18 cellular contexts compared by ENCODE assay signal in genomic region chr7:128045766-128046165, GRCh38. TPM values are rescaled to one million over a fixed set of nuclear protein-coding genes. Genes with fewer than 3 reads are reported as not detected.
DNase-seq lines count a peak whose midpoint lies in the region; TF ChIP-seq lines count a peak whose summit lies in the region.
"Had no signal": no experiment of that assay in that cellular context is flagged by ENCODE, and none has a peak within 500 bp of the region (broad histone marks: within the 10 kb centered on the region; RNA-seq: fewer than 3 reads in every experiment).

No MANE protein-coding gene starts in this region.

- H3K36me3 ChIP-seq in osteoblast (ENCODE audit: insufficient read depth, low read length) (no peaks in the 10 kb centered on the region), ovary (no peaks in the 10 kb centered on the region)
- H3K36me3 ChIP-seq: adrenal gland, sigmoid colon, thyroid gland had no signal

- peak; percentile 9 for DNase-seq in Caki2 (ENCODE audit: low read depth)
- DNase-seq in LHCN-M2 (ENCODE audit: low read depth), result peak; percentile 78
- DNase-seq in endothelial cell (ENCODE audit: low spot score), result no peak
- DNase-seq in osteoblast (ENCODE audit: insufficient read length, low spot score, missing footprints), result no peak
- no peak for DNase-seq in ovary
- no peak for DNase-seq in iPS-NIHi7 (ENCODE audit: extremely low spot score)
- DNase-seq in GM10266 (ENCODE audit: extremely low spot score), result no peak
- DNase-seq: activated CD4-positive, alpha-beta T cell treated with anti-CD3 and anti-CD28 coated beads for 36 hours; adrenal gland; heart right ventricle; immature natural killer cell; NCI-H2029; occipital lobe; RPMI8226; sigmoid colon; stimulated activated naive B cell treated with anti-CD40 and anti-IgM and Interleukin-4, amounts not matched to agents 10 μg/mL and 1 μg/mL and 100 μg/mL, for 72 hours; thyroid gland had no signal

- peaks cover 21% of the 10 kb centered on the region for H3K4me1 Mint-ChIP-seq in endothelial cell (ENCODE audit: unreplicated experiment)

- H3K36me3 Mint-ChIP-seq in endothelial cell (ENCODE audit: low read depth, unreplicated experiment), result peaks cover 6% of the 10 kb centered on the region

- H4K20me1 ChIP-seq in osteoblast (ENCODE audit: insufficient read depth, low read length), result peaks cover 38% of the 10 kb centered on the region

- peak overlapping the region; percentile 26 for H3K27ac Mint-ChIP-seq in endothelial cell (ENCODE audit: unreplicated experiment)
- H3K27ac Mint-ChIP-seq: activated CD4-positive, alpha-beta T cell treated with anti-CD3 and anti-CD28 coated beads for 36 hours; B cell; immature natural killer cell; stimulated activated naive B cell treated with anti-CD40 and anti-IgM and Interleukin-4, amounts not matched to agents 10 μg/mL and 1 μg/mL and 100 μg/mL, for 72 hours had no signal

- peaks cover 6% of the 10 kb centered on the region for H3K79me2 ChIP-seq in osteoblast (ENCODE audit: insufficient read depth, low read length)

- H3K4me1 ChIP-seq in osteoblast (ENCODE audit: insufficient read depth, low read length) (peaks cover 22% of the 10 kb centered on the region), ovary (ENCODE audit: insufficient read depth) (no peaks in the 10 kb centered on the region)
- H3K4me1 ChIP-seq: thyroid gland had no signal

- H3K4me2 ChIP-seq in osteoblast (ENCODE audit: insufficient read depth, low read length), result no peak overlapping the region

- no peak for TF ChIP-seq EP300 in ovary (IDR thresholded peaks at IDR 0.05)

- no peak overlapping the region for H2AFZ ChIP-seq in osteoblast (ENCODE audit: low read length)

- H3K27me3 ChIP-seq in osteoblast (ENCODE audit: insufficient read depth, low read length) (no peaks in the 10 kb centered on the region), ovary (no peaks in the 10 kb centered on the region)
- H3K27me3 ChIP-seq: adrenal gland, heart right ventricle, sigmoid colon, thyroid gland had no signal

- no peak for TF ChIP-seq POLR2A in ovary (IDR thresholded peaks at IDR 0.05)

- no peak overlapping the region for H3K4me3 Mint-ChIP-seq in endothelial cell (ENCODE audit: unreplicated experiment)
- H3K4me3 Mint-ChIP-seq: activated CD4-positive, alpha-beta T cell treated with anti-CD3 and anti-CD28 coated beads for 36 hours; B cell; immature natural killer cell; stimulated activated naive B cell treated with anti-CD40 and anti-IgM and Interleukin-4, amounts not matched to agents 10 μg/mL and 1 μg/mL and 100 μg/mL, for 72 hours had no signal

- H3K9me3 Mint-ChIP-seq in endothelial cell (ENCODE audit: unreplicated experiment), result no peaks in the 10 kb centered on the region
- H3K9me3 Mint-ChIP-seq: immature natural killer cell; stimulated activated naive B cell treated with anti-CD40 and anti-IgM and Interleukin-4, amounts not matched to agents 10 μg/mL and 1 μg/mL and 100 μg/mL, for 72 hours had no signal

- no peak overlapping the region for H3K4me3 ChIP-seq in osteoblast (ENCODE audit: insufficient read depth, low read length)
- H3K4me3 ChIP-seq in ovary, result no peak overlapping the region
- H3K4me3 ChIP-seq: adrenal gland, heart right ventricle, sigmoid colon, thyroid gland had no signal

- in situ Hi-C loops in Caki2 (cut with HindIII; ENCODE audit: low pct_unique_long_range_greater_than_20kb, low sequenced_read_pairs), result no loop called here

- no peak for TF ChIP-seq CTCF in endothelial cell (IDR thresholded peaks at IDR 0.05; ENCODE audit: unreplicated experiment)
- no peak for TF ChIP-seq CTCF in osteoblast (IDR thresholded peaks at IDR 0.05; ENCODE audit: extremely low read depth, low read depth, low read length)
- no peak for TF ChIP-seq CTCF in ovary (IDR thresholded peaks at IDR 0.05)
- TF ChIP-seq CTCF in GM10266 (IDR thresholded peaks at IDR 0.05; ENCODE audit: control insufficient read depth, insufficient read depth, low read depth, missing control alignments), result no peak

- H3K27ac ChIP-seq in osteoblast (ENCODE audit: low read depth, low read length) (peak overlapping the region; percentile 3), ovary (no peak overlapping the region)
- H3K27ac ChIP-seq: adrenal gland, heart right ventricle, sigmoid colon, thyroid gland had no signal

- intact Hi-C loops in ovary (cut with DNase I), result no loop called here

- WGBS in ovary, 3 donors, result 81 to 91% (median 89%) methylated on average over 1 of the region's 1 CpG

- no peaks in the 10 kb centered on the region for H3K9me3 ChIP-seq in osteoblast (ENCODE audit: low read depth, low read length)
- no peaks in the 10 kb centered on the region for H3K9me3 ChIP-seq in ovary
- H3K9me3 ChIP-seq: adrenal gland, heart right ventricle, sigmoid colon, thyroid gland had no signal

- peaks cover 7% of the 10 kb centered on the region for H3K27me3 Mint-ChIP-seq in endothelial cell (ENCODE audit: unreplicated experiment)
- H3K27me3 Mint-ChIP-seq: activated CD4-positive, alpha-beta T cell treated with anti-CD3 and anti-CD28 coated beads for 36 hours; B cell; stimulated activated naive B cell treated with anti-CD40 and anti-IgM and Interleukin-4, amounts not matched to agents 10 μg/mL and 1 μg/mL and 100 μg/mL, for 72 hours had no signal

RNA-seq across cellular contexts. Expression of gene LRRC4, which starts 14.5 kb away (rescaled TPM):
- total RNA-seq in Caki2 (2014; rRNA removed; shearing (Covaris generic); ENCODE audit: low replicate concordance), result not detected in 2 replicates
- total RNA-seq in LHCN-M2 (2014; rRNA removed), result 0.38 and 0.98 TPM in 2 replicates
- polyA plus RNA-seq in LHCN-M2 (2012), result 2.0 TPM
- 297 TPM for total RNA-seq in endothelial cell (ENCODE audit: unreplicated experiment)
- 0.29 and 0.72 TPM in 2 replicates for total RNA-seq in osteoblast
- 10 to 100 TPM in 1 of 7 donors, 1 to 10 TPM in 5, under 1 TPM in 1; 0.72 to 16.7 (median 4.6) TPM for total RNA-seq in ovary
- 1 to 10 TPM; 2.0 to 5.3 TPM for polyA plus RNA-seq in ovary

Comparison
In these comparisons a context has a peak if more than half of its experiments do, and no peak if none do; other contexts are left out.
1. DNase-seq: peak in Caki2 (single experiment) and LHCN-M2 (single experiment); none in endothelial cell (single experiment), osteoblast (single experiment), ovary (0 of 5), iPS-NIHi7 (single experiment) and GM10266 (single experiment).
2. RNA of gene LRRC4, which starts 14.5 kb away (total RNA-seq): 297 TPM in endothelial cell (single experiment); 0.72 to 16.7 TPM in ovary, 0.38 to 0.98 TPM in LHCN-M2, 0.29 to 0.72 TPM in osteoblast and not detected in Caki2; every median in the first group is over 10 times any median in the second.